In the genomic region with DNA sequence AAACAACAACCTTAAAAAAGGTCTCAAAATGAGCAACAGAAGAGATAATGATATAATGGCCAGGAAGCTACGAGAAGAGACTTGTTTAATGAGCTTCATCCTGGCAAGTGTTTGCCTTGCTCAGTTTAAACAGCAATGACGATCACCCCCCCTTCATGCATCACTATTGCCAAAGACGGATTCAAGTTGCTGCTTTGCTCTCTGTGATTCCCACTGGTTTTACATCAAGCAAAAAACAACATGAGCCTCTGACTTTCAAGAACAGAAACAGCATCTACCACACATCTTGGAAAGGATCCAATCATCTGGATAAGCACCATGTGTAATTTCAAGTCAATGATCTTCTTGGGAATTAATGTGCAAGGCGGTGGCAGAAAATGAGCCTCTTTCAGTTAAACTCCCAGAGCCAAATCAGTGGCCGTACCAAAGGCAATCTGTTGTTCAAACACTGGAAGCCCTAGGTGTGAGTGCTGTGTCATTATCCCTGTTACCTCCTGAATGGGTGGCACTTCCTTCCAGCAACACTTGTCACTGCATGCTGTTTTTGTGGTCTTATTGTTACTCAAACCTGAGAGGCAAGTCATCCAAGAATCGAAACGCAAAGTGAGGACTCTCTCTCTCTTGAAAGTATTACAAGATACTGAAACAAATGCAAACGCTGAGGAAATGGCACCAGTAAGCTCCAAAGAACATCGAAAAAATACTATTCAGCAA, we compare ENCODE assay signal across 8 cellular contexts.
DNase-seq lines count a peak whose midpoint lies in the region; ATAC-seq and TF ChIP-seq lines count a peak whose summit lies in the region.

No MANE protein-coding gene starts in this region.

- no peaks in the 10 kb centered on the region for H3K27me3 ChIP-seq in Karpas-422 (ENCODE audit: low read length)

- H3K79me2 ChIP-seq in Karpas-422 (ENCODE audit: low read length), result peaks cover 19% of the 10 kb centered on the region

- peaks cover 5 to 6% of the 10 kb centered on the region in 2 donors for H3K36me3 Mint-ChIP-seq in activated naive CD4-positive, alpha-beta T cell treated with anti-CD3 and anti-CD28 coated beads, Interleukin-2, amount 50 U/mL, for 72 hours

- no peak overlapping the region for H3K4me2 ChIP-seq in Karpas-422 (ENCODE audit: low read depth, low read length, poor library complexity, severe bottlenecking)

- no peaks in the 10 kb centered on the region for H3K9me3 ChIP-seq in Karpas-422 (ENCODE audit: low read length)

- no peak overlapping the region for H3K27ac ChIP-seq in Karpas-422 (ENCODE audit: low read length)

- no peaks in the 10 kb centered on the region for H3K9me2 ChIP-seq in Karpas-422 (replicated peaks; ENCODE audit: insufficient read depth, low read length)

- H3K27ac Mint-ChIP-seq in activated naive CD4-positive, alpha-beta T cell treated with anti-CD3 and anti-CD28 coated beads, Interleukin-2, amount 50 U/mL, for 72 hours, result peak overlapping the region in 1 of 2 donors; percentile 13

- DNase-seq in COR-L47 (lab: John Stamatoyannopoulos, UW) (peak; percentile 90), GM20000 (ENCODE audit: low spot score) (peak; percentile 56), NCI-H1694 (lab: John Stamatoyannopoulos, UW) (peak; percentile 25), smooth muscle cell of the brain vasculature (ENCODE audit: low read depth, low spot score) (peak; percentile 83), Karpas-422 (no peak), AG20443 (ENCODE audit: low spot score) (no peak), putamen (ENCODE audit: low spot score) (no peak)
- peak in 1 of 2 donors; percentile 47 for DNase-seq in activated naive CD4-positive, alpha-beta T cell treated with anti-CD3 and anti-CD28 coated beads, Interleukin-2, amount 50 U/mL, for 72 hours (ENCODE audit: low spot score in 2 of 2)

- H3K9ac ChIP-seq in Karpas-422 (ENCODE audit: low read length), result no peak overlapping the region

- no peak overlapping the region for H2AFZ ChIP-seq in Karpas-422 (ENCODE audit: low read length)

- H3K36me3 ChIP-seq in Karpas-422 (ENCODE audit: insufficient read depth, low read length), result no peaks in the 10 kb centered on the region

- peak; percentile 96 to 99 for ATAC-seq in activated naive CD4-positive, alpha-beta T cell treated with anti-CD3 and anti-CD28 coated beads, Interleukin-2, amount 50 U/mL, for 72 hours

- no peak for TF ChIP-seq CTCF in GM20000 (IDR thresholded peaks at IDR 0.05; ENCODE audit: extremely low read depth, missing control alignments)

- 0 out of 2 replicates have a peak, but pooled peaks cover 8% of the 10 kb centered on the region for H4K20me1 ChIP-seq in Karpas-422 (ENCODE audit: insufficient read depth, low read depth, low read length)

- no peak overlapping the region for H3K4me3 ChIP-seq in Karpas-422 (ENCODE audit: low read length)

- no peaks in the 10 kb centered on the region for H3K4me1 ChIP-seq in Karpas-422 (ENCODE audit: low read length)

- H3K9me3 Mint-ChIP-seq in activated naive CD4-positive, alpha-beta T cell treated with anti-CD3 and anti-CD28 coated beads, Interleukin-2, amount 50 U/mL, for 72 hours, result no peaks in the 10 kb centered on the region

Comparison
In these comparisons a context has a peak if more than half of its experiments do, and no peak if none do; other contexts are left out.
1. DNase-seq: peak in COR-L47 (single experiment), GM20000 (single experiment), NCI-H1694 (single experiment) and smooth muscle cell of the brain vasculature (single experiment); none in Karpas-422 (single experiment), AG20443 (single experiment) and putamen (single experiment).